In the genomic region with DNA sequence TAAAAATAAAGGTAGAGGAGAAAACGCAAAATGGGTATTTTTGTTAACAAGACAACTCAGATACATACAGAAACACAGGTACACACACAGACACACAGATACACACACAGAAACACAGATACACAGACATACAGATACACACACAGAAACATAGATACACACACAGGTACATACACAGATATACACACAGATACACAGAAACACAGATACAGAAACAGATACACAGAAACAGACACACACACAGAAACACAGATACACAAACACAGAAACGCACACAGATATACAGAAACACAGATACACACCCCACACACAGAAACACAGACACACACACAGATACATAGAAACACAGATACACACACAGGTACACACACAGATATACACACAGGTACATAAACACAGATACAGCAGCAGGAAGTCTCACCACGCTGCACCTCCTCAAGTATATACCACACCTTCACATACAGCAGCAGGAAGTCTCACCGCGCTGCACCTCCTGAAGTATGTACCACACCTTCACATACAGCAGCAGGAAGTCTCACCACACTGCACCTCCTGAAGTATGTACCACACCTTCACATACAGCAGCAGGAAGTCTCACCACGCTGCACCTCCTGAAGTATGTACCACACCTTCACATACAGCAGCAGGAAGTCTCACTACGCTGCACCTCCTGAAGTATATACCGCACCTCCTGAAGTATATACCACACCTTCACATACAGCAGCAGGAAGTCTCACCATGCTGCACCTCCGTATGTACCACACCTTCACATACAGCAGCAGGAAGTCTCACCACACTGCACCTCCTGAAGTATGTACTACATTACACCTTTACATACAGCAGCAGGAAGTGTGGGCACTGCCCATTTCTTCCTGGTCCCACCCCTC, we compare ENCODE assay signal across 14 cellular contexts.
DNase-seq lines count a peak whose midpoint lies in the region; ATAC-seq and TF ChIP-seq lines count a peak whose summit lies in the region.
"Had no signal": no experiment of that assay in that cellular context is flagged by ENCODE, and none has a peak within 500 bp of the region (broad histone marks: within the 10 kb centered on the region; RNA-seq: fewer than 3 reads in every experiment).

No MANE protein-coding gene starts in this region.

- no peaks in the 10 kb centered on the region for H3K9me3 ChIP-seq in stomach

- CTCF ChIA-PET in activated CD8-positive, alpha-beta memory T cell treated with anti-CD3 and anti-CD28 coated beads, Interleukin-2, amount 10 ng/mL, durations not matched to agents 7 days and 5 days (lab: Charles Lee) = no interaction called here
- CTCF ChIA-PET in T-cell (lab: Charles Lee) = no interaction called here

- H3K4me1 Mint-ChIP-seq in activated CD8-positive, alpha-beta memory T cell treated with anti-CD3 and anti-CD28 coated beads, Interleukin-2, amount 10 ng/mL, durations not matched to agents 7 days and 5 days = peaks cover 38% of the 10 kb centered on the region
- peaks cover 11 to 30% (median 24%) of the 10 kb centered on the region in 3 donors for H3K4me1 Mint-ChIP-seq in T-cell
- H3K4me1 Mint-ChIP-seq: GM23338 had no signal

- TF ChIP-seq CTCF in foreskin keratinocyte (conservative IDR thresholded peaks at IDR 0.05) = no peak
- TF ChIP-seq CTCF in stomach (IDR thresholded peaks at IDR 0.05) = no peak

- DNase-seq in activated CD8-positive, alpha-beta memory T cell treated with anti-CD3 and anti-CD28 coated beads, Interleukin-2, amount 10 ng/mL, durations not matched to agents 7 days and 5 days = peak; percentile 70
- no peak for DNase-seq in activated CD8-positive, alpha-beta memory T cell treated with anti-CD3 and anti-CD28 coated beads, Interleukin-2, amount 50 U/mL, for 48 hours
- DNase-seq in T-cell (peak in 32 of 34 experiments; percentile 4 to 72 (median 36)), foreskin keratinocyte (peak; percentile 11 to 13), stomach (peak; percentile 26), HUDEP-2 (lab: John Stamatoyannopoulos, UW; ENCODE audit: unreplicated experiment in 76 of 76) (no peak), NOMO-1 treated with dmso at 0.1 percent for 144 hours (lab: John Stamatoyannopoulos, UW; ENCODE audit: unreplicated experiment) (no peak)
- DNase-seq: effector CD4-positive, alpha-beta T cell; hypothalamus; NCI-H526; stimulated activated CD4-positive, alpha-beta T cell treated with anti-CD3 and anti-CD28 coated beads, Interleukin-12 subunit alpha, Interleukin-12 subunit beta, amount 100 ng/mL, for 4 hours had no signal

- TF ChIP-seq EP300 in stomach (IDR thresholded peaks at IDR 0.05) = no peak

- H3K27me3 Mint-ChIP-seq in activated CD8-positive, alpha-beta memory T cell treated with anti-CD3 and anti-CD28 coated beads, Interleukin-2, amount 10 ng/mL, durations not matched to agents 7 days and 5 days = no peaks in the 10 kb centered on the region
- H3K27me3 Mint-ChIP-seq in T-cell = no peaks in the 10 kb centered on the region

- no peak overlapping the region for H3K4me3 Mint-ChIP-seq in activated CD8-positive, alpha-beta memory T cell treated with anti-CD3 and anti-CD28 coated beads, Interleukin-2, amount 10 ng/mL, durations not matched to agents 7 days and 5 days
- H3K4me3 Mint-ChIP-seq in T-cell = peak overlapping the region in 1 of 3 donors; percentile 8
- H3K4me3 Mint-ChIP-seq: GM23338 had no signal

- intact Hi-C loops in stomach (cut with DNase I; ENCODE audit: low total_unique reads) = no loop called here

- no peaks in the 10 kb centered on the region for H3K4me1 ChIP-seq in foreskin keratinocyte
- peaks cover 0 to 9% (median 6%) of the 10 kb centered on the region in 4 donors for H3K4me1 ChIP-seq in stomach

- WGBS in stomach, 5 donors = 72 to 78% (median 74%) methylated on average over 9 of the region's 9 CpGs

- POLR2A ChIA-PET in T-cell (lab: Charles Lee) = no interaction called here

- TF ChIP-seq POLR2A in stomach (IDR thresholded peaks at IDR 0.05) = no peak

- ATAC-seq in activated CD8-positive, alpha-beta memory T cell treated with anti-CD3 and anti-CD28 coated beads, Interleukin-2, amount 10 ng/mL, durations not matched to agents 7 days and 5 days = peak; percentile 38
- ATAC-seq in T-cell (replicated peaks in 1 of 4) = peak; percentile 66 to 86 (median 78)
- no peak for ATAC-seq in foreskin keratinocyte
- no peak for ATAC-seq in HG02642 (IDR thresholded peaks at IDR 0.05; ENCODE audit: poor library complexity, unreplicated experiment)
- ATAC-seq: GM23338 had no signal

- H3K36me3 ChIP-seq in stomach = peaks cover 22 to 94% (median 79%) of the 10 kb centered on the region in 4 donors

- no peak overlapping the region for H3K4me3 ChIP-seq in stomach
- H3K4me3 ChIP-seq: GM23338 had no signal

- no peak overlapping the region for H3K27ac ChIP-seq in foreskin keratinocyte
- peak overlapping the region in 4 of 5 donors; percentile 10 to 54 (median 36) for H3K27ac ChIP-seq in stomach

- H3K27me3 ChIP-seq in foreskin keratinocyte = no peaks in the 10 kb centered on the region
- H3K27me3 ChIP-seq in stomach = no peaks in the 10 kb centered on the region

- peaks cover 47% of the 10 kb centered on the region for H3K36me3 Mint-ChIP-seq in activated CD8-positive, alpha-beta memory T cell treated with anti-CD3 and anti-CD28 coated beads, Interleukin-2, amount 10 ng/mL, durations not matched to agents 7 days and 5 days
- peaks cover 62% of the 10 kb centered on the region for H3K36me3 Mint-ChIP-seq in T-cell

- peak overlapping the region; percentile 81 for H3K27ac Mint-ChIP-seq in activated CD8-positive, alpha-beta memory T cell treated with anti-CD3 and anti-CD28 coated beads, Interleukin-2, amount 10 ng/mL, durations not matched to agents 7 days and 5 days
- H3K27ac Mint-ChIP-seq in T-cell = peak overlapping the region; percentile 91
- H3K27ac Mint-ChIP-seq: activated T-helper 2 cell treated with anti-CD3 and anti-CD28 coated beads, Interferon-gamma antibody, Interleukin-2, Interleukin-4, amounts not matched to agents 10 μg/mL and 5 μg/mL and 100 μg/mL, durations not matched to agents 14 hours and 24 hours and 36 hours; GM23338 had no signal

- peaks cover 3% of the 10 kb centered on the region for H3K9me3 Mint-ChIP-seq in activated CD8-positive, alpha-beta memory T cell treated with anti-CD3 and anti-CD28 coated beads, Interleukin-2, amount 10 ng/mL, durations not matched to agents 7 days and 5 days (ENCODE audit: low read depth)
- H3K9me3 Mint-ChIP-seq in T-cell = peaks cover 4 to 11% (median 5%) of the 10 kb centered on the region in 3 donors
- H3K9me3 Mint-ChIP-seq: activated T-helper 2 cell treated with anti-CD3 and anti-CD28 coated beads, Interferon-gamma antibody, Interleukin-2, Interleukin-4, amounts not matched to agents 10 μg/mL and 5 μg/mL and 100 μg/mL, durations not matched to agents 14 hours and 24 hours and 36 hours; GM23338 had no signal

Comparison
In these comparisons a context has a peak if more than half of its experiments do, and no peak if none do; other contexts are left out.
1. DNase-seq: peak in activated CD8-positive, alpha-beta memory T cell treated with anti-CD3 and anti-CD28 coated beads, Interleukin-2, amount 10 ng/mL, durations not matched to agents 7 days and 5 days (single experiment), T-cell (32 of 34), foreskin keratinocyte (2 of 2) and stomach (single experiment); none in activated CD8-positive, alpha-beta memory T cell treated with anti-CD3 and anti-CD28 coated beads, Interleukin-2, amount 50 U/mL, for 48 hours (single experiment), HUDEP-2 (0 of 76) and NOMO-1 treated with dmso at 0.1 percent for 144 hours (single experiment).
2. ATAC-seq: peak in activated CD8-positive, alpha-beta memory T cell treated with anti-CD3 and anti-CD28 coated beads, Interleukin-2, amount 10 ng/mL, durations not matched to agents 7 days and 5 days (single experiment) and T-cell (4 of 4); none in foreskin keratinocyte (single experiment) and HG02642 (single experiment).